19 cellular contexts compared by ENCODE assay signal in genomic region chr2:96679843-96680242, GRCh38. TPM values are rescaled to one million over a fixed set of nuclear protein-coding genes. Genes with fewer than 3 reads are reported as not detected.
DNase-seq lines count a peak whose midpoint lies in the region; ATAC-seq and TF ChIP-seq lines count a peak whose summit lies in the region.
"Had no signal": no experiment of that assay in that cellular context is flagged by ENCODE, and none has a peak within 500 bp of the region (broad histone marks: within the 10 kb centered on the region; RNA-seq: fewer than 3 reads in every experiment).

No MANE protein-coding gene starts in this region.

- no peaks in the 10 kb centered on the region for H3K9me3 ChIP-seq in right cardiac atrium (ENCODE audit: control insufficient read depth, low read length)
- no peaks in the 10 kb centered on the region for H3K9me3 ChIP-seq in neural cell (ENCODE audit: low read length)
- H3K9me3 ChIP-seq in PC-9 (ENCODE audit: insufficient read depth, low read depth): no peaks in the 10 kb centered on the region

- TF ChIP-seq CTCF in coronary artery (IDR thresholded peaks at IDR 0.05) (no peak), neural cell (IDR thresholded peaks at IDR 0.05; ENCODE audit: poor library complexity, severe bottlenecking) (no peak), omental fat pad (IDR thresholded peaks at IDR 0.05) (no peak), PC-9 (conservative IDR thresholded peaks at IDR 0.05) (no peak)

- H3K27ac ChIP-seq in right cardiac atrium (ENCODE audit: low read length) (no peak overlapping the region), coronary artery (peak overlapping the region in 1 of 2 donors; percentile 33), neural cell (ENCODE audit: low read length) (no peak overlapping the region), PC-9 (no peak overlapping the region)

- H3K4me2 ChIP-seq in neural cell (ENCODE audit: low read length) (no peak overlapping the region), PC-9 (no peak overlapping the region)

- H3K27me3 Mint-ChIP-seq in natural killer cell treated with Interleukin-12 subunit alpha and Interleukin-12 subunit beta and Interleukin-15 and Interleukin-18, amount 100 ng/mL, for 72 hours: peaks cover 12 to 21% of the 10 kb centered on the region in 2 donors

- H3F3A ChIP-seq in neural cell (ENCODE audit: insufficient read depth, low read length, poor library complexity, severe bottlenecking): no peaks in the 10 kb centered on the region
- H3F3A ChIP-seq in PC-9 (ENCODE audit: insufficient read depth, low read depth): no peaks in the 10 kb centered on the region; the same call in 1 of the 2 replicates

- no peak overlapping the region for H3K27ac Mint-ChIP-seq in natural killer cell treated with Interleukin-12 subunit alpha and Interleukin-12 subunit beta and Interleukin-15 and Interleukin-18, amount 100 ng/mL, for 72 hours
- H3K27ac Mint-ChIP-seq: effector memory CD8-positive, alpha-beta T cell; stimulated activated naive CD8-positive, alpha-beta T cell treated with anti-CD3 and anti-CD28 coated beads, Interleukin-15, Interleukin-2, amounts not matched to agents 100 ng/mL and 50 ng/mL, for 24 hours had no signal

- BruUV-seq in PC-9 (replicated peaks; lab: Mats Ljungman, UMichigan): no TSS peak

- no peak overlapping the region for H3K4me3 Mint-ChIP-seq in natural killer cell treated with Interleukin-12 subunit alpha and Interleukin-12 subunit beta and Interleukin-15 and Interleukin-18, amount 100 ng/mL, for 72 hours
- H3K4me3 Mint-ChIP-seq: effector memory CD8-positive, alpha-beta T cell; stimulated activated naive CD8-positive, alpha-beta T cell treated with anti-CD3 and anti-CD28 coated beads, Interleukin-15, Interleukin-2, amounts not matched to agents 100 ng/mL and 50 ng/mL, for 24 hours had no signal

- no peaks in the 10 kb centered on the region for H4K20me1 ChIP-seq in neural cell (ENCODE audit: insufficient read depth)
- H4K20me1 ChIP-seq in PC-9 (ENCODE audit: insufficient read depth): no peaks in the 10 kb centered on the region

- 32% methylated on average over 9 of the region's 9 CpGs for WGBS in right cardiac atrium

- no peaks in the 10 kb centered on the region for H3K4me1 ChIP-seq in right cardiac atrium (ENCODE audit: control insufficient read depth, insufficient read depth, low read length)
- H3K4me1 ChIP-seq in PC-9 (replicated peaks; ENCODE audit: insufficient read depth): no peaks in the 10 kb centered on the region

- no peaks in the 10 kb centered on the region for H3K9me3 Mint-ChIP-seq in natural killer cell treated with Interleukin-12 subunit alpha and Interleukin-12 subunit beta and Interleukin-15 and Interleukin-18, amount 100 ng/mL, for 72 hours
- H3K9me3 Mint-ChIP-seq: effector memory CD8-positive, alpha-beta T cell; stimulated activated naive CD8-positive, alpha-beta T cell treated with anti-CD3 and anti-CD28 coated beads, Interleukin-15, Interleukin-2, amounts not matched to agents 100 ng/mL and 50 ng/mL, for 24 hours had no signal

- CTCF ChIA-PET in PC-9 (lab: Charles Lee): interaction anchor here (0.6 kb wide), 1 partner anchor 268 kb away, joined by 6 read pairs; no protein-coding TSS in a partner anchor

- intact Hi-C loops in right cardiac atrium (cut with DNase I) (no loop called here), Right ventricle myocardium superior (cut with DNase I) (no loop called here), PC-9 (cut with micrococcal nuclease; ENCODE audit: unreplicated experiment) (no loop called here)

- H3K27me3 ChIP-seq in right cardiac atrium (ENCODE audit: control insufficient read depth, insufficient read depth): no peaks in the 10 kb centered on the region
- H3K27me3 ChIP-seq in neural cell (ENCODE audit: insufficient read depth, low read depth, low read length): no peaks in the 10 kb centered on the region
- no peaks in the 10 kb centered on the region for H3K27me3 ChIP-seq in PC-9 (ENCODE audit: insufficient read depth, low read depth)

- POLR2A ChIA-PET in PC-9 (lab: Charles Lee; ENCODE audit: unreplicated experiment): no interaction called here

- peak overlapping the region; percentile 19 for H2AFZ ChIP-seq in neural cell (ENCODE audit: low read depth, low read length)
- H2AFZ ChIP-seq in PC-9: no peak overlapping the region

- no peaks in the 10 kb centered on the region for H3K9me2 ChIP-seq in neural cell (ENCODE audit: insufficient read depth, low read length)
- no peaks in the 10 kb centered on the region for H3K9me2 ChIP-seq in PC-9 (ENCODE audit: insufficient read depth)

- no peak for TF ChIP-seq EP300 in neural cell (conservative IDR thresholded peaks at IDR 0.05; ENCODE audit: poor library complexity, severe bottlenecking)

- H3K4me1 Mint-ChIP-seq in natural killer cell treated with Interleukin-12 subunit alpha and Interleukin-12 subunit beta and Interleukin-15 and Interleukin-18, amount 100 ng/mL, for 72 hours (ENCODE audit: low read depth in 2 of 2): no peaks in the 10 kb centered on the region

- no peak for TF ChIP-seq RAD21 in neural cell (conservative IDR thresholded peaks at IDR 0.05)

- H3K4me3 ChIP-seq in right cardiac atrium (ENCODE audit: low read length) (no peak overlapping the region), coronary artery (peak overlapping the region; percentile 21), neural cell (ENCODE audit: low read length) (no peak overlapping the region), PC-9 (no peak overlapping the region)

- H3K79me2 ChIP-seq in neural cell (replicated peaks; ENCODE audit: insufficient read depth, low read length) (no peaks in the 10 kb centered on the region), PC-9 (ENCODE audit: low read depth) (no peaks in the 10 kb centered on the region)

- H3K36me3 Mint-ChIP-seq in natural killer cell treated with Interleukin-12 subunit alpha and Interleukin-12 subunit beta and Interleukin-15 and Interleukin-18, amount 100 ng/mL, for 72 hours: no peaks in the 10 kb centered on the region

- H3K36me3 ChIP-seq in neural cell (ENCODE audit: insufficient read depth, low read length): no peaks in the 10 kb centered on the region
- no peaks in the 10 kb centered on the region for H3K36me3 ChIP-seq in PC-9 (ENCODE audit: low read depth)

- H3K9ac ChIP-seq in neural cell (ENCODE audit: low read length): no peak overlapping the region

- DNase-seq in right cardiac atrium (peak in 2 of 3 donors; percentile 43 to 79), Right ventricle myocardium superior (no peak), coronary artery (ENCODE audit: low spot score) (no peak), NCI-H1092 treated with DMSO at 0.1 percent for 48 hours (lab: John Stamatoyannopoulos, UW) (no peak), omental fat pad (ENCODE audit: low spot score) (no peak), PC-9 (no peak)
- no peak for DNase-seq in natural killer cell treated with Interleukin-12 subunit alpha and Interleukin-12 subunit beta and Interleukin-15 and Interleukin-18, amount 100 ng/mL, for 72 hours (ENCODE audit: low spot score)
- DNase-seq: activated CD4-positive, alpha-beta T cell treated with anti-CD3 and anti-CD28 coated beads for 48 hours; activated naive CD4-positive, alpha-beta T cell treated with anti-CD3 and anti-CD28 coated beads, Interleukin-2, amount 50 U/mL, for 16 hours; effector memory CD8-positive, alpha-beta T cell; GOT3; NCI-H1436; stimulated activated CD4-positive, alpha-beta T cell treated with anti-CD3 and anti-CD28 coated beads, Interleukin-15, amount 100 ng/mL, for 24 hours; T-helper 9 cell had no signal

- peak; percentile 67 to 82 for ATAC-seq in right cardiac atrium
- ATAC-seq in Right ventricle myocardium superior (ENCODE audit: poor library complexity): no peak
- ATAC-seq in omental fat pad (ENCODE audit: low FRiP score): no peak
- no peak for ATAC-seq in natural killer cell treated with Interleukin-12 subunit alpha and Interleukin-12 subunit beta and Interleukin-15 and Interleukin-18, amount 100 ng/mL, for 72 hours
- ATAC-seq: effector memory CD8-positive, alpha-beta T cell had no signal

TF ChIP-seq in neural cell, 6 proteins besides CTCF, POLR2A, EP300 and RAD21 (continues in another document):
- TF ChIP-seq TAF1 (IDR thresholded peaks at IDR 0.05; ENCODE audit: low read depth) (no peak), SMC3 (conservative IDR thresholded peaks at IDR 0.05; ENCODE audit: poor library complexity) (no peak), MXI1 (conservative IDR thresholded peaks at IDR 0.05; ENCODE audit: poor library complexity, severe bottlenecking) (no peak), POLR2AphosphoS5 (IDR thresholded peaks at IDR 0.05) (no peak)

RNA-seq across cellular contexts. Expression of gene FER1L5, which starts 37.3 kb away (rescaled TPM):
- under 1 TPM in 3 of 4 donors, not detected in 1; 0.11 to 0.17 (median 0.15) TPM for total RNA-seq in right cardiac atrium
- polyA plus RNA-seq in right cardiac atrium: 0.05 TPM
- not detected for total RNA-seq in Right ventricle myocardium superior
- 0.28 and 0.30 TPM in 2 replicates for polyA plus RNA-seq in neural cell
- polyA minus RNA-seq in neural cell: 2.1 and 2.2 TPM in 2 replicates
- not detected for total RNA-seq in omental fat pad
- not detected for total RNA-seq in natural killer cell treated with Interleukin-12 subunit alpha and Interleukin-12 subunit beta and Interleukin-15 and Interleukin-18, amount 100 ng/mL, for 72 hours
- total RNA-seq in PC-9 (2021): 0.09 TPM in 1 of 2 replicates, not detected in the other
- total RNA-seq: myocyte, NCI-H460, pulmonary artery endothelial cell had no signal

RNA-seq across cellular contexts. Expression of gene KANSL3, which starts 41.7 kb away (rescaled TPM):
- total RNA-seq in right cardiac atrium (10 to 100 TPM; 33.9 to 40.9 (median 34.8) TPM), Right ventricle myocardium superior (31.8 TPM), omental fat pad (10 to 100 TPM; 35.7 to 48.4 (median 39.0) TPM), PC-9 (2021) (52.0 and 53.8 TPM in 2 replicates)
- polyA plus RNA-seq in right cardiac atrium (14.5 TPM), neural cell (37.7 and 42.5 TPM in 2 replicates)
- polyA minus RNA-seq in neural cell: 68.2 and 70.0 TPM in 2 replicates
- total RNA-seq in natural killer cell treated with Interleukin-12 subunit alpha and Interleukin-12 subunit beta and Interleukin-15 and Interleukin-18, amount 100 ng/mL, for 72 hours: 10 to 100 TPM; 62.3 to 95.6 TPM

Comparison
In these comparisons a context has a peak if more than half of its experiments do, and no peak if none do; other contexts are left out.
1. ATAC-seq: peak in right cardiac atrium (2 of 2); none in Right ventricle myocardium superior (single experiment), omental fat pad (single experiment) and natural killer cell treated with Interleukin-12 subunit alpha and Interleukin-12 subunit beta and Interleukin-15 and Interleukin-18, amount 100 ng/mL, for 72 hours (0 of 2).
2. DNase-seq: peak in right cardiac atrium (2 of 3); none in Right ventricle myocardium superior (single experiment), coronary artery (single experiment), NCI-H1092 treated with DMSO at 0.1 percent for 48 hours (single experiment), omental fat pad (single experiment), natural killer cell treated with Interleukin-12 subunit alpha and Interleukin-12 subunit beta and Interleukin-15 and Interleukin-18, amount 100 ng/mL, for 72 hours (single experiment) and PC-9 (0 of 2).